In the genomic region with DNA sequence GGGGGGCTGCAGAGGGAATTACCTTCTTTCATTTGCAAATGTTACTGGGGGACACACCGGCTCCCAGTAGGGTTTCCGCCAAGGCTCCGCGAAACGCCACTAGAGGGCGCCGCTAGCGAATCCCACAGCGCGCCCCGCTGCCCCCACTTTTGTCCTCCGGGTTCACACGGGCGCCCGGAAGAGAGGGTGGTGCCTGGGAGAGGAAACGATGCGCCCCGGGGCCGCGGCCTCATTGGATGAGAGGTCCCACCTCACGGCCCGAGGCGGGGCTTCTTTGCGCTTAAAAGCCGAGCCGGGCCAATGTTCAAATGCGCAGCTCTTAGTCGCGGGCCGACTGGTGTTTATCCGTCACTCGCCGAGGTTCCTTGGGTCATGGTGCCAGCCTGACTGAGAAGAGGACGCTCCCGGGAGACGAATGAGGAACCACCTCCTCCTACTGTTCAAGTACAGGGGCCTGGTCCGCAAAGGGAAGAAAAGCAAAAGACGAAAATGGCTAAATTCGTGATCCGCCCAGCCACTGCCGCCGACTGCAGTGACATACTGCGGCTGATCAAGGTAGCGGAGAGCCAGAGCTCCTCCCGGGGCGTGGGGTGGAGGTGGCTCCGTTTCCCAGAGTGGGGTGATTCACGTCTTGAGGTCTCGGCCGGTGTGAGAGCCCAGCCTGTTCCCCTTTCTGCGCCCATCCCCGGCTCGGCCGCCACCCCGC, we compare ENCODE assay signal across 8 cellular contexts. TPM values are rescaled to one million over a fixed set of nuclear protein-coding genes. Genes with fewer than 3 reads are reported as not detected.
A peak's percentile ranks its signal among the peaks of the same experiment; 100 is the strongest.
DNase-seq lines count a peak whose midpoint lies in the region; ATAC-seq, FAIRE-seq and TF ChIP-seq lines count a peak whose summit lies in the region.

Gene SAT1, plus strand, starts transcription at position 311 of the 706 bp plus-strand sequence. Its CDS starts 179 bp downstream, at position 490.

- WGBS in psoas muscle, 3 donors: 0 to 26% (median 1%) methylated on average over 25 to 55 of the region's 55 CpGs

- peak; percentile 88 for ATAC-seq in GM18498 (IDR thresholded peaks at IDR 0.05; ENCODE audit: unreplicated experiment)
- peak; percentile 83 for ATAC-seq in HG02938 (IDR thresholded peaks at IDR 0.05; ENCODE audit: unreplicated experiment)
- ATAC-seq in T-helper 17 cell: peak; percentile 90
- peak; percentile 95 to 97 (median 96) for ATAC-seq in psoas muscle

- H3K4me3 ChIP-seq in left ventricle myocardium inferior (peak within 1 kb of the TSS; percentile 80), psoas muscle (peak within 1 kb of the TSS; percentile 82)

- H3K36me3 ChIP-seq in left ventricle myocardium inferior (peaks cover 9% of the 10 kb centered on the region), psoas muscle (ENCODE audit: insufficient read depth in 1 of 2, low read depth in 1 of 2) (peaks cover 0 to 9% of the 10 kb centered on the region in 2 donors)

- H3K4me3 Mint-ChIP-seq in T-helper 17 cell: peak within 1 kb of the TSS; percentile 93

- no peaks in the 10 kb centered on the region for H3K27me3 ChIP-seq in left ventricle myocardium inferior (ENCODE audit: low read depth)
- no peaks in the 10 kb centered on the region for H3K27me3 ChIP-seq in psoas muscle (ENCODE audit: insufficient read depth in 3 of 3, low read length in 2 of 3)

- H3K27ac ChIP-seq in left ventricle myocardium inferior (replicated peaks) (peak within 1 kb of the TSS; percentile 95), psoas muscle (peak within 1 kb of the TSS; percentile 88)

- H3K4me1 ChIP-seq in left ventricle myocardium inferior (peaks cover 11% of the 10 kb centered on the region), psoas muscle (no peaks in the 10 kb centered on the region)

- TF ChIP-seq CTCF in left ventricle myocardium inferior (IDR thresholded peaks at IDR 0.05; ENCODE audit: borderline replicate concordance) (peak; percentile 76), psoas muscle (IDR thresholded peaks at IDR 0.05) (peak; percentile 73)

- H3K27ac Mint-ChIP-seq in T-helper 17 cell: peak within 1 kb of the TSS; percentile 94

- DNase-seq in NCI-H1694 treated with DMSO at 0.1 percent for 48 hours (lab: John Stamatoyannopoulos, UW): peak; percentile 69
- peak; percentile 86 to 90 (median 87) for DNase-seq in T-helper 17 cell
- DNase-seq in amygdala (lab: John Stamatoyannopoulos, UW): peak; percentile 12 to 95 (median 86)
- DNase-seq in left ventricle myocardium inferior: peak; percentile 95
- DNase-seq in psoas muscle: peak; percentile 94 to 98
- DNase-seq in urothelium cell line (ENCODE audit: low spot score): peak; percentile 76

- H3K9me3 ChIP-seq in T-helper 17 cell (ENCODE audit: control insufficient read depth, low read length, poor library complexity, severe bottlenecking): no peaks in the 10 kb centered on the region
- no peaks in the 10 kb centered on the region for H3K9me3 ChIP-seq in left ventricle myocardium inferior (replicated peaks)
- no peaks in the 10 kb centered on the region for H3K9me3 ChIP-seq in psoas muscle

- no peaks in the 10 kb centered on the region for H3K27me3 Mint-ChIP-seq in T-helper 17 cell

- H3K36me3 Mint-ChIP-seq in T-helper 17 cell (ENCODE audit: low read depth): no peaks in the 10 kb centered on the region

- no peak for FAIRE-seq in urothelium cell line (lab: Jason Lieb, UNC)

- H3K4me1 Mint-ChIP-seq in T-helper 17 cell: peaks cover 23% of the 10 kb centered on the region

- intact Hi-C loops in left ventricle myocardium inferior (cut with micrococcal nuclease) (loop anchor here (5.0 kb wide), 1 partner anchor 119 kb away; no protein-coding TSS in a partner anchor), psoas muscle (cut with DNase I) (loop anchor here (2.0 to 10.0 kb wide), 4 partner anchors 41 to 232 kb away; partner anchors contain the start of gene ACOT9 (in 1 of the 2))

RNA-seq across cellular contexts. Expression of gene SAT1, which starts in this region (rescaled TPM):
- total RNA-seq in T-helper 17 cell: 100 to 1,000 TPM; 362 to 368 TPM
- total RNA-seq in left ventricle myocardium inferior: 99.7 TPM
- total RNA-seq in psoas muscle: 100 to 1,000 TPM in 1 of 4 donors, 10 to 100 TPM in 3; 20.7 to 129 (median 41.7) TPM
- 100 to 1,000 TPM in 1 of 3 donors, 10 to 100 TPM in 2; 42.1 to 109 (median 85.4) TPM for polyA plus RNA-seq in psoas muscle

Comparison
In these comparisons a context has a peak if more than half of its experiments do, and no peak if none do; other contexts are left out.
1. Peak in every context shown above with its lines: DNase-seq, ATAC-seq, H3K4me3 ChIP-seq and H3K27ac ChIP-seq.